27 cellular contexts compared by ENCODE assay signal in genomic region chr11:69716099-69716498, GRCh38. TPM values are rescaled to one million over a fixed set of nuclear protein-coding genes. Genes with fewer than 3 reads are reported as not detected.
"Had no signal": no experiment of that assay in that cellular context is flagged by ENCODE, and none has a peak within 500 bp of the region (broad histone marks: within the 10 kb centered on the region; RNA-seq: fewer than 3 reads in every experiment).

No MANE protein-coding gene starts in this region.

- DNase-seq: activated B cell treated with CpG ODN at 0.5 μM for 24 hours; activated CD4-positive, alpha-beta T cell treated with anti-CD3 and anti-CD28 coated beads for 1 hour; activated CD4-positive, alpha-beta T cell treated with anti-CD3 and anti-CD28 coated beads, Interleukin-2, amount 10 ng/mL, durations not matched to agents 24 days and 14 days; activated CD4-positive, alpha-beta T cell treated with anti-CD3 and anti-CD28 coated beads, Interleukin-2, amount 50 U/mL, for 48 hours; activated CD8-positive, alpha-beta memory T cell treated with anti-CD3 and anti-CD28 coated beads, Interleukin-2, amount 10 ng/mL, durations not matched to agents 7 days and 5 days; activated effector memory CD4-positive, alpha-beta T cell treated with Interleukin-2 at 50 U/mL for 16 hours; activated naive CD4-positive, alpha-beta T cell; activated T-cell treated with anti-CD3 and anti-CD28 coated beads, Interleukin-2, amount 50 U/mL, for 24 hours; aorta; central memory CD4-positive, alpha-beta T cell; NCI-H1048; NCI-H1417; NCI-H2029; NCI-H345; NCI-H510A; NCI-H526 treated with DMSO at 0.1 percent for 48 hours; NCI-H82; SIG-M5; T-cell; T-helper 2 cell; T1000 had no signal

- H3K4me3 ChIP-seq: breast epithelium, SK-N-MC had no signal

- ATAC-seq: activated CD8-positive, alpha-beta memory T cell treated with anti-CD3 and anti-CD28 coated beads, Interleukin-2, amount 10 ng/mL, durations not matched to agents 7 days and 5 days; T-cell had no signal

- H3K27ac ChIP-seq: breast epithelium, SK-N-MC had no signal

- H3K9me3 ChIP-seq: breast epithelium had no signal

- FAIRE-seq: TTC549 had no signal

- H3K36me3 ChIP-seq: breast epithelium had no signal

- H3K4me1 ChIP-seq: breast epithelium had no signal

RNA-seq across cellular contexts. Expression of gene FGF19, which starts 12.3 kb away (rescaled TPM):
- total RNA-seq: activated B cell treated with CpG ODN at 0.5 μM for 24 hours; activated CD4-positive, alpha-beta T cell treated with anti-CD3 and anti-CD28 coated beads, Interleukin-2, amount 10 ng/mL, durations not matched to agents 24 days and 14 days; activated CD8-positive, alpha-beta memory T cell treated with anti-CD3 and anti-CD28 coated beads, Interleukin-2, amount 10 ng/mL, durations not matched to agents 7 days and 5 days; activated T-helper 1 cell treated with anti-CD3 and anti-CD28 coated beads, Interleukin-12 subunit alpha, Interleukin-12 subunit beta, Interleukin-2, Interleukin-4 antibody, amounts not matched to agents 30 ng/mL and 10 ng/mL and 1 ng/mL, durations not matched to agents 14 hours and 24 hours and 36 hours; aorta; breast epithelium; OCI-LY7; RPMI7951 had no signal
- polyA plus RNA-seq: aorta had no signal

RNA-seq across cellular contexts. Expression of gene FGF4, which starts 59.0 kb away (rescaled TPM):
- total RNA-seq: activated B cell treated with CpG ODN at 0.5 μM for 24 hours; activated CD4-positive, alpha-beta T cell treated with anti-CD3 and anti-CD28 coated beads, Interleukin-2, amount 10 ng/mL, durations not matched to agents 24 days and 14 days; activated CD8-positive, alpha-beta memory T cell treated with anti-CD3 and anti-CD28 coated beads, Interleukin-2, amount 10 ng/mL, durations not matched to agents 7 days and 5 days; activated T-helper 1 cell treated with anti-CD3 and anti-CD28 coated beads, Interleukin-12 subunit alpha, Interleukin-12 subunit beta, Interleukin-2, Interleukin-4 antibody, amounts not matched to agents 30 ng/mL and 10 ng/mL and 1 ng/mL, durations not matched to agents 14 hours and 24 hours and 36 hours; aorta; breast epithelium; OCI-LY7; RPMI7951; T-cell had no signal
